ENCODE assay signal across 16 cellular contexts in genomic region chr2:212076456-212076855, GRCh38.
"Had no signal": no experiment of that assay in that cellular context is flagged by ENCODE, and none has a peak within 500 bp of the region (broad histone marks: within the 10 kb centered on the region; RNA-seq: fewer than 3 reads in every experiment).

No MANE protein-coding gene starts in this region.

- ATAC-seq: lower lobe of right lung; naive thymus-derived CD4-positive, alpha-beta T cell; sciatic nerve; stimulated activated naive B cell treated with anti-CD40 and anti-IgM and Interleukin-4, amounts not matched to agents 10 μg/mL and 1 μg/mL and 100 μg/mL, for 72 hours had no signal

- H3K36me3 ChIP-seq: lower lobe of right lung had no signal

- H3K4me3 ChIP-seq: lower lobe of right lung had no signal

- H3K9me3 ChIP-seq: lower lobe of right lung had no signal

- H3K4me1 ChIP-seq: lower lobe of right lung had no signal

- H3K27ac ChIP-seq: lower lobe of right lung had no signal

- DNase-seq: activated CD4-positive, alpha-beta memory T cell treated with anti-CD3 and anti-CD28 coated beads for 36 hours; activated CD4-positive, alpha-beta T cell treated with anti-CD3 and anti-CD28 coated beads for 1 hour; activated gamma-delta T cell treated with Interleukin-2 at 50 U/mL for 16 hours; activated naive CD8-positive, alpha-beta T cell treated with anti-CD3 and anti-CD28 coated beads, Interleukin-2, amount 10 ng/mL, durations not matched to agents 7 days and 5 days; activated T-cell treated with anti-CD3 and anti-CD28 coated beads, Interleukin-2, amount 50 U/mL, for 48 hours; anterior cingulate cortex; cerebellar nuclear complex; dermis blood vessel endothelial cell; erythroblast; immature natural killer cell; lower lobe of right lung; naive thymus-derived CD4-positive, alpha-beta T cell; stimulated activated CD4-positive, alpha-beta T cell treated with anti-CD3 and anti-CD28 coated beads, Interleukin-2, amount 100 ng/mL, for 24 hours; stimulated activated naive B cell treated with anti-CD40 and anti-IgM and Interleukin-4, amounts not matched to agents 10 μg/mL and 1 μg/mL and 100 μg/mL, for 72 hours; T1000 had no signal
